In the genomic region with DNA sequence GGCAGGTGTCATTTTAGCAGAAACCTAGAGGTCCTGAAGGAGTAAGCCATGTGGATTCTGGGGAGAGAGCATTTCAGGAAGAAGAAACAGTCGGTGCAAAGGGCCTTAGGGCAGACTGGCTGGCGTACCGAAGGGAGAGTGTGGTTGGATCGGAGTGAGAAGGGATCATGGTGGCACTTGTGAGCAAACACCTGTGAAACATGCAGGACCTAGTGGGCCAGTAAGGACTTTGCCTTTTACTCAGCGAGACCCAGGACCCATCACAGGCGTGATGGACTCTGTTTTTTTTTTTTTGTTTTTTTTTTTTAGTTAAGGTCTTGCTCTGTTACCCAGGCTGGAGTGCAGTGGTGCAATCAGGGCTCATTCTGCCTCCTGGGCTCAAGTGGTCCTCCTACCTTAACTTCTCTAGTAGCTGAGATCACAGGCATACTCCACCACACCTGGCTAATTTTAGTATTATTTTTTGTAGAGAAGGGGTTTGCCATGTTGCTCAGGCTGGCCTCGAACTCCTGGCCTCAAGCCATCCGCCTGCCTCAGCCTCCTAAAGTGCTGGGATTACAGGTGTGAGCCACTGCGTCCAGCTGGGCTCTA, we compare ENCODE assay signal across 1 cellular context.
TF ChIP-seq lines count a peak whose summit lies in the region.

No MANE protein-coding gene starts in this region.

TF ChIP-seq in IMR-90, 13 proteins besides CTCF, POLR2A, EP300 and RAD21:
- TF ChIP-seq FOS (IDR thresholded peaks at IDR 0.05; ENCODE audit: low read depth, low read length) = no peak
- no peak for TF ChIP-seq MAZ (IDR thresholded peaks at IDR 0.05; ENCODE audit: borderline replicate concordance, low read depth, low read length)
- no peak for TF ChIP-seq BHLHE40 (IDR thresholded peaks at IDR 0.05; ENCODE audit: low read depth, low read length)
- TF ChIP-seq, protein P1, sequence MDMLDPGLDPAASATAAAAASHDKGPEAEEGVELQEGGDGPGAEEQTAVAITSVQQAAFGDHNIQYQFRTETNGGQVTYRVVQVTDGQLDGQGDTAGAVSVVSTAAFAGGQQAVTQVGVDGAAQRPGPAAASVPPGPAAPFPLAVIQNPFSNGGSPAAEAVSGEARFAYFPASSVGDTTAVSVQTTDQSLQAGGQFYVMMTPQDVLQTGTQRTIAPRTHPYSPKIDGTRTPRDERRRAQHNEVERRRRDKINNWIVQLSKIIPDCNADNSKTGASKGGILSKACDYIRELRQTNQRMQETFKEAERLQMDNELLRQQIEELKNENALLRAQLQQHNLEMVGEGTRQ (IDR thresholded peaks at IDR 0.05; ENCODE audit: low read depth, low read length) = no peak
- TF ChIP-seq RCOR1 (IDR thresholded peaks at IDR 0.05; ENCODE audit: insufficient replicate concordance, low read length) = no peak
- no peak for TF ChIP-seq CHD1 (IDR thresholded peaks at IDR 0.05; ENCODE audit: low read depth, low read length)
- no peak for TF ChIP-seq MAFK (IDR thresholded peaks at IDR 0.05; ENCODE audit: low read depth, low read length)
- TF ChIP-seq CEBPB (IDR thresholded peaks at IDR 0.05; ENCODE audit: low read depth, low read length) = no peak
- TF ChIP-seq MXI1 (IDR thresholded peaks at IDR 0.05; ENCODE audit: borderline replicate concordance, low read depth, low read length) = no peak
- TF ChIP-seq SMC3 (IDR thresholded peaks at IDR 0.05; ENCODE audit: low read depth, low read length) = no peak
- no peak for TF ChIP-seq NFE2L2 (IDR thresholded peaks at IDR 0.05; ENCODE audit: low read depth, low read length)
- TF ChIP-seq, protein P2, sequence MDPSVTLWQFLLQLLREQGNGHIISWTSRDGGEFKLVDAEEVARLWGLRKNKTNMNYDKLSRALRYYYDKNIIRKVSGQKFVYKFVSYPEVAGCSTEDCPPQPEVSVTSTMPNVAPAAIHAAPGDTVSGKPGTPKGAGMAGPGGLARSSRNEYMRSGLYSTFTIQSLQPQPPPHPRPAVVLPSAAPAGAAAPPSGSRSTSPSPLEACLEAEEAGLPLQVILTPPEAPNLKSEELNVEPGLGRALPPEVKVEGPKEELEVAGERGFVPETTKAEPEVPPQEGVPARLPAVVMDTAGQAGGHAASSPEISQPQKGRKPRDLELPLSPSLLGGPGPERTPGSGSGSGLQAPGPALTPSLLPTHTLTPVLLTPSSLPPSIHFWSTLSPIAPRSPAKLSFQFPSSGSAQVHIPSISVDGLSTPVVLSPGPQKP (IDR thresholded peaks at IDR 0.05; ENCODE audit: borderline replicate concordance, low read depth, low read length) = no peak
- TF ChIP-seq RFX5 (IDR thresholded peaks at IDR 0.05; ENCODE audit: low read depth, low read length) = no peak
